In the genomic region with DNA sequence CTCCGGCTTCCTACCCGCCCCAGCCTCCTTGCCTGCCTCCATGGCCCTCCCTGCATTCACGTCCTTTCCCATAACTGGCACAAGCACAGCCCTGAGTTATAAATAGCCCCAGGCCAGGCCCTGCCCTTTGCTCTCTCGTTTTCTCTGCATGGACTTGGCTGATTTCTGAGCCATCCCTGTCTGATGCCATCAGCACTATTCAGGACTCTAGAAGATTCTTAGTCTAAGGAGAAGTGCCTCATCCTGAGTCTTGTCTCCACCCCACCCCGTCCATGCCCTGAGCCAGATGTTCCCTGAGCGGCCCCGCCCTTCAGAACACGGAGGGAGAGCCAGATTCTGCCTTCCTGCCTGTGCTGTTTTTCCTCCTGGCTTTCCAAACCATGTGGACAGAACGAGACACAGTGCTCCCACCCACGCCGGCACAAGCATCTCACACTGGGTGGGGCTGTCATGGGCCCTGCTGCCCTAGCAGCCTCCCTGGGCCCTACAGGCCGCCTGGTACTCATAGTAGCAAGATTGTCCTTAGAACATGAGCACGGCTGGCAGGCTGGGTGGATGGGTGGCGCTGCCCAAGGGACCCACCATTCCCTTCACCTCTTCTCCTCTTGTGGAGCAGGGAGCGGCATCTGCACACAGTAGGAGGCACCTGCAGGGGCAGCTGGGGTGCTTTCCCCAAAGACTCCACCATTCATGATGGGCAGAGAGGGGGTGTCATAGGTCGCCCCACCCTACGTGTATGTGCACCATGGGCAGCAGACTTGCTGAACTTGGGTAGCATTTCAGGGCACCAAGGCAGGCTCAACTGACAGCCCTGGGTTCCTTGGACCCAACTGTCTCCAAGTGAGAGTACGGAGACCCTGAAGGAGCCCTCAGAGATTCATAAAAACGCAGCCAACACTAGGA, we compare ENCODE assay signal across 1 cellular context.
TF ChIP-seq lines count a peak whose summit lies in the region.

No MANE protein-coding gene starts in this region.

TF ChIP-seq in IMR-90, 13 proteins besides CTCF, POLR2A, EP300 and RAD21 (continued from another document):
- TF ChIP-seq SMC3 (IDR thresholded peaks at IDR 0.05; ENCODE audit: low read depth, low read length) (no peak), RFX5 (IDR thresholded peaks at IDR 0.05; ENCODE audit: low read depth, low read length) (no peak)
